Comparison of ENCODE assay signal across 13 cellular contexts in genomic region chr3:46090161-46090591, GRCh38.
A peak's percentile ranks its signal among the peaks of the same experiment; 100 is the strongest.
DNase-seq lines count a peak whose midpoint lies in the region; ATAC-seq and TF ChIP-seq lines count a peak whose summit lies in the region.
"Had no signal": no experiment of that assay in that cellular context is flagged by ENCODE, and none has a peak within 500 bp of the region (broad histone marks: within the 10 kb centered on the region; RNA-seq: fewer than 3 reads in every experiment).

No MANE protein-coding gene starts in this region.

- CTCF ChIA-PET in activated naive CD4-positive, alpha-beta T cell treated with anti-CD3 and anti-CD28 coated beads for 36 hours (lab: Charles Lee), result interaction anchor here (1.0 to 1.6 kb wide), 7 partner anchors 11 to 288 kb away, joined by 3 to 7 read pairs (median 4); partner anchors contain the start of gene CCR5
- CTCF ChIA-PET in activated naive CD4-positive, alpha-beta T cell treated with anti-CD3 and anti-CD28 coated beads, Interleukin-2, amount 10 ng/mL, durations not matched to agents 7 days and 5 days (lab: Charles Lee), result interaction anchor here (0.7 to 8.5 kb wide), 9 partner anchors 9 to 288 kb away, joined by 3 to 92 read pairs (median 6); partner anchors contain the start of genes CCR1 and CCR5

- H3K27ac ChIP-seq in esophagus muscularis mucosa (replicated peaks in 1 of 4), result no peak overlapping the region
- H3K27ac ChIP-seq in suprapubic skin, result peak overlapping the region; percentile 60

- H3K36me3 ChIP-seq in esophagus muscularis mucosa (no peaks in the 10 kb centered on the region), suprapubic skin (no peaks in the 10 kb centered on the region)

- ATAC-seq in GM18909 (IDR thresholded peaks at IDR 0.05; ENCODE audit: poor library complexity, unreplicated experiment) (no peak), GM18873 (IDR thresholded peaks at IDR 0.05; ENCODE audit: low FRiP score, unreplicated experiment) (no peak)

- H3K4me3 Mint-ChIP-seq in activated naive CD4-positive, alpha-beta T cell treated with anti-CD3 and anti-CD28 coated beads for 36 hours, result no peak overlapping the region
- no peak overlapping the region for H3K4me3 Mint-ChIP-seq in activated naive CD4-positive, alpha-beta T cell treated with anti-CD3 and anti-CD28 coated beads, Interleukin-2, amount 10 ng/mL, durations not matched to agents 7 days and 5 days
- H3K4me3 Mint-ChIP-seq: stimulated activated naive CD8-positive, alpha-beta T cell treated with anti-CD3 and anti-CD28 coated beads, Interleukin-15, Interleukin-2, amounts not matched to agents 100 ng/mL and 50 ng/mL, for 24 hours had no signal

- 81% methylated on average over 4 of the region's 4 CpGs for WGBS in esophagus muscularis mucosa
- WGBS in suprapubic skin, result 57% methylated on average over 4 of the region's 4 CpGs

- no peak for TF ChIP-seq EP300 in esophagus muscularis mucosa (IDR thresholded peaks at IDR 0.05)
- TF ChIP-seq EP300 in suprapubic skin (IDR thresholded peaks at IDR 0.05), result no peak

- TF ChIP-seq CTCF in NB4 (IDR thresholded peaks at IDR 0.05; ENCODE audit: low read depth, low read length) (no peak), esophagus muscularis mucosa (IDR thresholded peaks at IDR 0.05) (no peak), suprapubic skin (IDR thresholded peaks at IDR 0.05) (no peak)

- H3K4me1 ChIP-seq in esophagus muscularis mucosa (peaks cover 0 to 9% (median 3%) of the 10 kb centered on the region in 4 donors), suprapubic skin (peaks cover 13% of the 10 kb centered on the region)

- H3K27ac Mint-ChIP-seq in activated naive CD4-positive, alpha-beta T cell treated with anti-CD3 and anti-CD28 coated beads for 36 hours, result no peak overlapping the region
- no peak overlapping the region for H3K27ac Mint-ChIP-seq in activated naive CD4-positive, alpha-beta T cell treated with anti-CD3 and anti-CD28 coated beads, Interleukin-2, amount 10 ng/mL, durations not matched to agents 7 days and 5 days
- H3K27ac Mint-ChIP-seq: stimulated activated naive CD8-positive, alpha-beta T cell treated with anti-CD3 and anti-CD28 coated beads, Interleukin-15, Interleukin-2, amounts not matched to agents 100 ng/mL and 50 ng/mL, for 24 hours had no signal

- TF ChIP-seq POLR2A in NB4 (IDR thresholded peaks at IDR 0.05; ENCODE audit: extremely low read depth, insufficient read length), result no peak
- no peak for TF ChIP-seq POLR2A in esophagus muscularis mucosa (IDR thresholded peaks at IDR 0.05; ENCODE audit: low read depth)
- no peak for TF ChIP-seq POLR2A in suprapubic skin (IDR thresholded peaks at IDR 0.05)

- H3K9me3 ChIP-seq in esophagus muscularis mucosa, result no peaks in the 10 kb centered on the region
- H3K9me3 ChIP-seq in suprapubic skin, result no peaks in the 10 kb centered on the region

- H3K27me3 Mint-ChIP-seq in activated naive CD4-positive, alpha-beta T cell treated with anti-CD3 and anti-CD28 coated beads for 36 hours (ENCODE audit: low read depth), result peaks cover 34% of the 10 kb centered on the region
- peaks cover 19% of the 10 kb centered on the region for H3K27me3 Mint-ChIP-seq in activated naive CD4-positive, alpha-beta T cell treated with anti-CD3 and anti-CD28 coated beads, Interleukin-2, amount 10 ng/mL, durations not matched to agents 7 days and 5 days

- H3K4me1 Mint-ChIP-seq in activated naive CD4-positive, alpha-beta T cell treated with anti-CD3 and anti-CD28 coated beads for 36 hours (ENCODE audit: low read depth), result peaks cover 9% of the 10 kb centered on the region
- H3K4me1 Mint-ChIP-seq in activated naive CD4-positive, alpha-beta T cell treated with anti-CD3 and anti-CD28 coated beads, Interleukin-2, amount 10 ng/mL, durations not matched to agents 7 days and 5 days, result peaks cover 42% of the 10 kb centered on the region

- intact Hi-C loops in activated naive CD4-positive, alpha-beta T cell treated with anti-CD3 and anti-CD28 coated beads for 36 hours (cut with micrococcal nuclease), result loop anchor here (2.0 kb wide), 1 partner anchor 279 kb away; no protein-coding TSS in a partner anchor
- intact Hi-C loops in esophagus muscularis mucosa (cut with DNase I), result no loop called here

- no peak overlapping the region for H3K4me3 ChIP-seq in NB4 (ENCODE audit: low read depth, low read length)
- no peak overlapping the region for H3K4me3 ChIP-seq in esophagus muscularis mucosa
- H3K4me3 ChIP-seq in suprapubic skin, result no peak overlapping the region

- H3K36me3 Mint-ChIP-seq in activated naive CD4-positive, alpha-beta T cell treated with anti-CD3 and anti-CD28 coated beads for 36 hours (ENCODE audit: low read depth), result no peaks in the 10 kb centered on the region
- no peaks in the 10 kb centered on the region for H3K36me3 Mint-ChIP-seq in activated naive CD4-positive, alpha-beta T cell treated with anti-CD3 and anti-CD28 coated beads, Interleukin-2, amount 10 ng/mL, durations not matched to agents 7 days and 5 days

- H3K27me3 ChIP-seq in esophagus muscularis mucosa (no peaks in the 10 kb centered on the region), suprapubic skin (no peaks in the 10 kb centered on the region)

- peak; percentile 51 for DNase-seq in activated naive CD4-positive, alpha-beta T cell treated with anti-CD3 and anti-CD28 coated beads for 36 hours
- DNase-seq in activated naive CD4-positive, alpha-beta T cell treated with anti-CD3 and anti-CD28 coated beads, Interleukin-2, amount 10 ng/mL, durations not matched to agents 7 days and 5 days, result no peak
- DNase-seq in NB4 (ENCODE audit: low read depth) (peak; percentile 64), esophagus muscularis mucosa (ENCODE audit: extremely low spot score) (peak; percentile 60), suprapubic skin (ENCODE audit: low spot score in 2 of 2) (no peak), NAMALWA (ENCODE audit: low spot score) (no peak)
- DNase-seq: activated CD4-positive, alpha-beta T cell treated with anti-CD3 and anti-CD28 coated beads for 4 hours; midbrain; NCI-H1092 treated with DMSO at 0.1 percent for 48 hours; small intestine had no signal

- H3K9me3 Mint-ChIP-seq in activated naive CD4-positive, alpha-beta T cell treated with anti-CD3 and anti-CD28 coated beads for 36 hours, result no peaks in the 10 kb centered on the region
- H3K9me3 Mint-ChIP-seq in activated naive CD4-positive, alpha-beta T cell treated with anti-CD3 and anti-CD28 coated beads, Interleukin-2, amount 10 ng/mL, durations not matched to agents 7 days and 5 days, result peaks cover 2% of the 10 kb centered on the region
- H3K9me3 Mint-ChIP-seq: stimulated activated naive CD8-positive, alpha-beta T cell treated with anti-CD3 and anti-CD28 coated beads, Interleukin-15, Interleukin-2, amounts not matched to agents 100 ng/mL and 50 ng/mL, for 24 hours had no signal

Comparison
In these comparisons a context has a peak if more than half of its experiments do, and no peak if none do; other contexts are left out.
1. DNase-seq: peak in activated naive CD4-positive, alpha-beta T cell treated with anti-CD3 and anti-CD28 coated beads for 36 hours (single experiment), NB4 (single experiment) and esophagus muscularis mucosa (single experiment); none in activated naive CD4-positive, alpha-beta T cell treated with anti-CD3 and anti-CD28 coated beads, Interleukin-2, amount 10 ng/mL, durations not matched to agents 7 days and 5 days (single experiment), suprapubic skin (0 of 2) and NAMALWA (single experiment).